Comparison of ENCODE assay signal across 37 cellular contexts in the genomic region with DNA sequence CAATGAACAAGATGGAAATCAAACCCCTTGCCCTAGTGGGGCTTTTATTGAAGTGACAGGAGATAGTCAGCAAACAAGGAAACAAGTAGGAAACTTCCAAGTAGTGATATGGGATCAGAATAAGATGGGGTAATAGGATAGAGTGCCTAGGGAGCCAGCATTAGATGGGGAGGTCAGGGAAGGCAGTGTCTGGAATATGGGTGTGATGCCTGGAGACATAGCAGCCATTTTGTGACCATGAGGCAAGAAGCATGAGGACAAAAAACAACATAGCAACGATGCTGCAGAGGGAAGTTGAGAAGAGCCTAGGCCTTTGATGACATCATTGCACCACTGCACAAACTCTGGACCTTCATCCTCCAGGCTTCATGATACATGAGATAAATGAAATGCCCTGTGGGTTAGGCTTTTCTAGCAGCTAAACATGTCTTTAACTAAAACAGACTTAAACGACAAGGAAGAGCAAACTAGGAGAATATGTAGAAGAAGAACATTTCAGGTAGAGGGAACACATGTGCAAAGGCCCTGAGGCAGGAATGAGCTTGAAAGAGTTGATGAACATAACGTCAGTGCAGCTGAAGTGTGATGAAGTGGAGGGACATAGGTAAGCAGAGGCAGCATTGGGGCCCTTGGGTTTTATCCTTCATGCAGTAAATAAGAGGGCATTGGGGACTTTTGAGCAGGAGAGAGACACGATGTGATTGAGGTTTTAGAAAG.
"Had no signal": no experiment of that assay in that cellular context is flagged by ENCODE, and none has a peak within 500 bp of the region (broad histone marks: within the 10 kb centered on the region; RNA-seq: fewer than 3 reads in every experiment).

No MANE protein-coding gene starts in this region.

- H3K27ac Mint-ChIP-seq: activated CD8-positive, alpha-beta T cell treated with anti-CD3 and anti-CD28 coated beads for 36 hours; activated naive CD4-positive, alpha-beta T cell treated with anti-CD3 and anti-CD28 coated beads for 36 hours; activated T-cell treated with anti-CD3 and anti-CD28 coated beads, Interleukin-2, amount 50 U/mL, for 72 hours; activated T-helper 2 cell treated with anti-CD3 and anti-CD28 coated beads, Interferon-gamma antibody, Interleukin-2, Interleukin-4, amounts not matched to agents 10 μg/mL and 5 μg/mL and 100 μg/mL, durations not matched to agents 14 hours and 24 hours and 36 hours had no signal

- H3K27me3 Mint-ChIP-seq: activated CD8-positive, alpha-beta T cell treated with anti-CD3 and anti-CD28 coated beads for 36 hours had no signal

- H3K4me3 Mint-ChIP-seq: activated CD8-positive, alpha-beta T cell treated with anti-CD3 and anti-CD28 coated beads for 36 hours; activated naive CD4-positive, alpha-beta T cell treated with anti-CD3 and anti-CD28 coated beads for 36 hours; activated T-cell treated with anti-CD3 and anti-CD28 coated beads, Interleukin-2, amount 50 U/mL, for 72 hours had no signal

- H3K9me3 ChIP-seq: adrenal gland, body of pancreas, MG63 had no signal

- H3K4me2 ChIP-seq: PC-9 had no signal

- H3K27me3 ChIP-seq: adrenal gland, body of pancreas, breast epithelium, MG63 had no signal

- ATAC-seq: activated CD8-positive, alpha-beta T cell treated with anti-CD3 and anti-CD28 coated beads for 36 hours; activated naive CD4-positive, alpha-beta T cell treated with anti-CD3 and anti-CD28 coated beads, Interleukin-2, amount 50 U/mL, for 72 hours; activated T-cell treated with anti-CD3 and anti-CD28 coated beads, Interleukin-2, amount 50 U/mL, for 72 hours had no signal

- H3K27ac ChIP-seq: adrenal gland, body of pancreas, PC-9, RWPE1, VCaP had no signal

- DNase-seq: activated CD4-positive, alpha-beta T cell treated with anti-CD3 and anti-CD28 coated beads for 1 hour; activated CD4-positive, alpha-beta T cell treated with anti-CD3 and anti-CD28 coated beads for 48 hours; activated CD4-positive, CD25-positive, alpha-beta regulatory T cell; activated CD8-positive, alpha-beta T cell treated with anti-CD3 and anti-CD28 coated beads for 36 hours; activated gamma-delta T cell; activated naive CD4-positive, alpha-beta T cell treated with anti-CD3 and anti-CD28 coated beads for 36 hours; activated T-cell treated with anti-CD3 and anti-CD28 coated beads, Interleukin-2, amount 50 U/mL, for 1 hour; activated T-cell treated with anti-CD3 and anti-CD28 coated beads, Interleukin-2, amount 50 U/mL, for 72 hours; adrenal gland; caudate nucleus; Karpas-422; MG63; NCI-H1048; NCI-H1105 treated with DMSO at 0.1 percent for 48 hours; NCI-H1436; NCI-H1694; NCI-H1930; NCI-H2081 treated with DMSO at 0.1 percent for 48 hours; NCI-H510A; NCI-H526; NCI-H748 treated with DMSO at 0.1 percent for 48 hours; NK-92 treated with Interleukin-12 subunit alpha and Interleukin-12 subunit beta, amount 100 ng/mL, for 24 hours; PC-9; Right ventricle myocardium superior; SW 1271; T-helper 1 cell; T-helper 2 cell; T-helper 9 cell had no signal

- H3K4me3 ChIP-seq: adrenal gland, body of pancreas, breast epithelium, MG63, PC-9 had no signal

- H3K4me1 ChIP-seq: adrenal gland, body of pancreas, breast epithelium had no signal

- H2AFZ ChIP-seq: PC-9 had no signal

- FAIRE-seq: astrocyte, colon, RCC 7860 had no signal

- H3K36me3 ChIP-seq: adrenal gland, breast epithelium, MG63 had no signal
